Comparison of ENCODE assay signal across 7 cellular contexts in the genomic region with DNA sequence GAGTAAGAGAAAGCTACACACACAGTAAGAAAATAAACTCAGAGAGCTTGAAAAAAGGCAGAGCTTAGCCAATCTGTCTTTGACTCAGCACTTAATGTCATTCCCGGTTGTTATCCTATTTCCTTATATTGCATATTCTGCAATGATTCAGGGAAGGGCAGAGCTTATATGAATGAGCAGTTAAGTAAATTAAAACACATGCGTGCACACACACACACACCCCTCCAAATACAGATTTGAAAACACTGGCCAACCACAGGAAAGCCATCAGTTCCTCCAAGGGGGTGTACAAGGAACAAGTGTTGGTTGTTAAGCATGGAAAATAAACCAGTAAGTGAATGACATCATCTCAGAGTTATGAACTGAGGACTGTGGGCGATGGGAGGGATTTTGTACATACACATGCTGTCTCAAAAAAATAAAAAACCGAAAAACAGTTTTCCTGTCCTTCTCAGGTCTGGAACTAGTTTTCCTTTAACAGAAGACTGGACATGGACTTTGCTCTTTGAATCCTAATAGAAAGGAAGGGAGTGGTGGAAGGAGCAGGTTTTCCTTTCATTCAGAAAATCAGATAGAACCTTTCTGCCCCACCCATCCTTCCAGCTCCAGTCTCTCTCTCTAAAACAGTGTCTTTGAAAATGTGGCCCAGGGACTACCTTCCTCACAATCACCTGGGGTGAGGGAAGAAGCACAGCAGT. TPM values are rescaled to one million over a fixed set of nuclear protein-coding genes. Genes with fewer than 3 reads are reported as not detected.
DNase-seq lines count a peak whose midpoint lies in the region; ATAC-seq and TF ChIP-seq lines count a peak whose summit lies in the region.

No MANE protein-coding gene starts in this region.

- H3K36me3 Mint-ChIP-seq in CD4-positive, alpha-beta memory T cell, result no peaks in the 10 kb centered on the region

- H3K4me1 Mint-ChIP-seq in CD4-positive, alpha-beta memory T cell, result peaks cover 3 to 14% (median 11%) of the 10 kb centered on the region in 4 donors

- intact Hi-C loops in CD4-positive, alpha-beta memory T cell (cut with micrococcal nuclease), result no loop called here

- no peak overlapping the region for H3K27ac Mint-ChIP-seq in CD4-positive, alpha-beta memory T cell

- H3K4me3 ChIP-seq in ectodermal cell (ENCODE audit: insufficient read depth, low read depth, low read length) (peak overlapping the region; percentile 84), rectal smooth muscle tissue (ENCODE audit: low read length) (peak overlapping the region; percentile 72), coronary artery (no peak overlapping the region)
- H3K4me3 ChIP-seq in CD4-positive, alpha-beta memory T cell (ENCODE audit: low read length in 2 of 2), result no peak overlapping the region

- TF ChIP-seq CTCF in GM13976 (IDR thresholded peaks at IDR 0.05; ENCODE audit: borderline replicate concordance, control extremely low read depth, extremely low read depth, insufficient read depth, missing control alignments) (no peak), coronary artery (IDR thresholded peaks at IDR 0.05) (no peak)

- peaks cover 0 to 3% (median 0%) of the 10 kb centered on the region in 8 donors for H3K9me3 Mint-ChIP-seq in CD4-positive, alpha-beta memory T cell

- H3K27me3 Mint-ChIP-seq in CD4-positive, alpha-beta memory T cell, result peaks cover 27 to 38% of the 10 kb centered on the region in 2 donors

- in situ Hi-C loops in GM13976 (cut with MboI; ENCODE audit: low sequenced_read_pairs, unreplicated experiment), result no loop called here

- peak overlapping the region in 4 of 8 donors; percentile 79 to 91 (median 86) for H3K4me3 Mint-ChIP-seq in CD4-positive, alpha-beta memory T cell

- H3K27me3 ChIP-seq in ectodermal cell (ENCODE audit: control insufficient read depth, insufficient read depth, low read length, poor library complexity, severe bottlenecking) (no peaks in the 10 kb centered on the region), rectal smooth muscle tissue (ENCODE audit: control insufficient read depth, insufficient read depth, low read length) (peaks cover 3% of the 10 kb centered on the region)
- peaks cover 9% of the 10 kb centered on the region for H3K27me3 ChIP-seq in CD4-positive, alpha-beta memory T cell (ENCODE audit: insufficient read depth, low read length)

- H3K9me3 ChIP-seq in ectodermal cell (ENCODE audit: control insufficient read depth, low read length), result no peaks in the 10 kb centered on the region
- H3K9me3 ChIP-seq in CD4-positive, alpha-beta memory T cell (ENCODE audit: control insufficient read depth in 1 of 2, low read length in 2 of 2), result no peaks in the 10 kb centered on the region

- DNase-seq in GM13976 (ENCODE audit: low spot score), result peak; percentile 53
- DNase-seq in NOMO-1 (lab: John Stamatoyannopoulos, UW; ENCODE audit: unreplicated experiment in 2 of 2), result peak; percentile 26 to 32
- DNase-seq in coronary artery (ENCODE audit: low spot score), result no peak
- DNase-seq in CD4-positive, alpha-beta memory T cell, result no peak

- peaks cover 7% of the 10 kb centered on the region for H3K4me1 ChIP-seq in ectodermal cell (ENCODE audit: control insufficient read depth, insufficient read depth, low read length)
- H3K4me1 ChIP-seq in rectal smooth muscle tissue (ENCODE audit: control insufficient read depth, insufficient read depth, low read length), result peaks cover 7% of the 10 kb centered on the region
- H3K4me1 ChIP-seq in CD4-positive, alpha-beta memory T cell (ENCODE audit: insufficient read depth, low read length), result peaks cover 11% of the 10 kb centered on the region

- H3K36me3 ChIP-seq in ectodermal cell (ENCODE audit: control insufficient read depth, insufficient read depth, low read length), result no peaks in the 10 kb centered on the region
- H3K36me3 ChIP-seq in rectal smooth muscle tissue (ENCODE audit: control insufficient read depth, insufficient read depth, low read length), result no peaks in the 10 kb centered on the region
- H3K36me3 ChIP-seq in CD4-positive, alpha-beta memory T cell (ENCODE audit: insufficient read depth, low read length), result no peaks in the 10 kb centered on the region

- POLR2A ChIA-PET in CD4-positive, alpha-beta memory T cell (lab: Charles Lee; ENCODE audit: partially characterized antibody), result interaction anchor here (1.1 to 1.9 kb wide), 3 partner anchors 20 to 81 kb away, joined by 3 to 10 read pairs (median 3); partner anchors contain the start of genes MEF2D and NAXE

- ATAC-seq in HG02763 (IDR thresholded peaks at IDR 0.05; ENCODE audit: unreplicated experiment), result no peak

- 81 to 83% methylated on average over 3 to 4 of the region's 4 CpGs for WGBS in ectodermal cell, 2 experiments

- H3K27ac ChIP-seq in ectodermal cell (ENCODE audit: insufficient read depth, low read depth, low read length, poor library complexity, severe bottlenecking), result no peak overlapping the region
- no peak overlapping the region for H3K27ac ChIP-seq in rectal smooth muscle tissue (ENCODE audit: low read depth, low read length)
- H3K27ac ChIP-seq in coronary artery, result no peak overlapping the region
- H3K27ac ChIP-seq in CD4-positive, alpha-beta memory T cell (ENCODE audit: low read depth, low read length), result no peak overlapping the region

- CTCF ChIA-PET in CD4-positive, alpha-beta memory T cell (lab: Charles Lee; ENCODE audit: partially characterized antibody), result interaction anchor here (1.1 to 2.2 kb wide), 8 partner anchors 10 to 186 kb away, joined by 3 to 8 read pairs (median 4); partner anchors contain the start of gene GPATCH4

- peak overlapping the region; percentile 27 for H3K9ac ChIP-seq in rectal smooth muscle tissue (ENCODE audit: low read length)

RNA-seq across cellular contexts. Expression of gene IQGAP3, which starts 1.0 kb away (rescaled TPM):
- 25.4 TPM for polyA plus RNA-seq in ectodermal cell (2013, experiment 1 of 4)
- 23.0 TPM for polyA plus RNA-seq in ectodermal cell (2013, experiment 2 of 4)
- 21.1 TPM for polyA plus RNA-seq in ectodermal cell (2013, experiment 3 of 4)
- 23.3 TPM for polyA plus RNA-seq in ectodermal cell (2013, experiment 4 of 4)
- total RNA-seq in CD4-positive, alpha-beta memory T cell, result not detected
- polyA plus RNA-seq in CD4-positive, alpha-beta memory T cell, result not detected

RNA-seq across cellular contexts. Expression of gene TTC24, which starts 8.1 kb away (rescaled TPM):
- polyA plus RNA-seq in ectodermal cell (2013, experiment 1 of 4), result not detected
- not detected for polyA plus RNA-seq in ectodermal cell (2013, experiment 2 of 4)
- not detected for polyA plus RNA-seq in ectodermal cell (2013, experiment 3 of 4)
- polyA plus RNA-seq in ectodermal cell (2013, experiment 4 of 4), result not detected
- total RNA-seq in CD4-positive, alpha-beta memory T cell, result under 1 TPM; 0.84 to 0.91 TPM
- polyA plus RNA-seq in CD4-positive, alpha-beta memory T cell, result under 1 TPM in 1 of 2 donors, not detected in 1; 0.12 TPM

RNA-seq across cellular contexts. Expression of gene NAXE, which starts 20.2 kb away (rescaled TPM):
- 55.8 TPM for polyA plus RNA-seq in ectodermal cell (2013, experiment 1 of 4)
- 57.2 TPM for polyA plus RNA-seq in ectodermal cell (2013, experiment 2 of 4)
- polyA plus RNA-seq in ectodermal cell (2013, experiment 3 of 4), result 53.3 TPM
- 58.4 TPM for polyA plus RNA-seq in ectodermal cell (2013, experiment 4 of 4)
- total RNA-seq in CD4-positive, alpha-beta memory T cell, result 10 to 100 TPM; 46.7 to 49.5 TPM
- 100 to 1,000 TPM in 1 of 2 donors, 10 to 100 TPM in 1; 93.3 to 152 TPM for polyA plus RNA-seq in CD4-positive, alpha-beta memory T cell

RNA-seq across cellular contexts. Expression of gene GPATCH4, which starts 29.9 kb away (rescaled TPM):
- polyA plus RNA-seq in ectodermal cell (2013, experiment 1 of 4), result 37.3 TPM
- 35.8 TPM for polyA plus RNA-seq in ectodermal cell (2013, experiment 2 of 4)
- 22.4 TPM for polyA plus RNA-seq in ectodermal cell (2013, experiment 3 of 4)
- polyA plus RNA-seq in ectodermal cell (2013, experiment 4 of 4), result 23.3 TPM
- 10 to 100 TPM; 26.9 to 30.7 TPM for total RNA-seq in CD4-positive, alpha-beta memory T cell
- 10 to 100 TPM in 1 of 2 donors, 1 to 10 TPM in 1; 8.1 to 58.5 TPM for polyA plus RNA-seq in CD4-positive, alpha-beta memory T cell

RNA-seq across cellular contexts. Expression of gene HAPLN2, which starts 47.8 kb away (rescaled TPM):
- polyA plus RNA-seq in ectodermal cell (2013, experiment 1 of 4), result 0.50 TPM
- 0.91 TPM for polyA plus RNA-seq in ectodermal cell (2013, experiment 2 of 4)
- 0.91 TPM for polyA plus RNA-seq in ectodermal cell (2013, experiment 3 of 4)
- 0.77 TPM for polyA plus RNA-seq in ectodermal cell (2013, experiment 4 of 4)
- total RNA-seq in CD4-positive, alpha-beta memory T cell, result not detected
- not detected for polyA plus RNA-seq in CD4-positive, alpha-beta memory T cell

Comparison
In these comparisons a context has a peak if more than half of its experiments do, and no peak if none do; other contexts are left out.
1. DNase-seq: peak in GM13976 (single experiment) and NOMO-1 (2 of 2); none in coronary artery (single experiment) and CD4-positive, alpha-beta memory T cell (0 of 5).
2. H3K4me3 ChIP-seq: peak in ectodermal cell (single experiment) and rectal smooth muscle tissue (single experiment); none in coronary artery (single experiment) and CD4-positive, alpha-beta memory T cell (0 of 2).